ENCODE assay signal across 23 cellular contexts in the genomic region with DNA sequence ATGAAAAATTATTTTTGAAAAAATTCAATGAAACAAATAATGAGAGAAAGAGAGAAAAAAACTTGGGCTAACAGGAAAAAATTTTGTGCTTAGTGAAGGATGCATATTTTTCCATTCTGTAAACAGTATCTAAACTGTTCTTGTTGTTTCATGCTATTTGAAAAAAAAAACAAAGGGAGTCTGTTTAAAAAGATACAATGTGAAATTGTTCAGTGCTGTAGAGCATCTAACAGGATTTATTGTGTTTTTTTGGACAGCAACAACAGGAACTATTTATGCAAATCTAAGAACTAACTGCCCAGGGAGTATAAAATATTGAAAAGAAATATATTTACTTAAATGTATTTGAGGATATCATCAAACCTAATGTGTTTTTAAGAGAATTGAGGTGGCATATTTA. TPM values are rescaled to one million over a fixed set of nuclear protein-coding genes. Genes with fewer than 3 reads are reported as not detected.
DNase-seq lines count a peak whose midpoint lies in the region; ATAC-seq, FAIRE-seq and TF ChIP-seq lines count a peak whose summit lies in the region.
"Had no signal": no experiment of that assay in that cellular context is flagged by ENCODE, and none has a peak within 500 bp of the region (broad histone marks: within the 10 kb centered on the region; RNA-seq: fewer than 3 reads in every experiment).

No MANE protein-coding gene starts in this region.

- intact Hi-C loops in heart left ventricle (cut with DNase I): no loop called here
- intact Hi-C loops in right lobe of liver (cut with DNase I): no loop called here

- no peaks in the 10 kb centered on the region for H3K9me2 ChIP-seq in OCI-LY1 (ENCODE audit: low read depth, low read length)

- peak; percentile 99 for FAIRE-seq in frontal cortex (lab: Jason Lieb, UNC)
- FAIRE-seq: GM12878, HTR-8/SVneo had no signal

- ATAC-seq in heart left ventricle (no peak), right lobe of liver (no peak)
- ATAC-seq: GM12878, HCT116, PC-3 had no signal

- H3K79me2 ChIP-seq in OCI-LY1 (ENCODE audit: insufficient read depth, low read length): no peaks in the 10 kb centered on the region

- no peaks in the 10 kb centered on the region for H3F3A ChIP-seq in OCI-LY1 (ENCODE audit: insufficient read depth, low read length)

- no peaks in the 10 kb centered on the region for H3K36me3 ChIP-seq in OCI-LY1 (ENCODE audit: insufficient read depth, low read length)
- H3K36me3 ChIP-seq in heart left ventricle: no peaks in the 10 kb centered on the region
- H3K36me3 ChIP-seq in right lobe of liver: no peaks in the 10 kb centered on the region

- H4K20me1 ChIP-seq in OCI-LY1 (ENCODE audit: insufficient read depth, low read length): no peaks in the 10 kb centered on the region

- TF ChIP-seq POLR2A in heart left ventricle (IDR thresholded peaks at IDR 0.05) (no peak), right lobe of liver (IDR thresholded peaks at IDR 0.05) (no peak)

- H3K27ac ChIP-seq in OCI-LY1 (ENCODE audit: low read depth, low read length, poor library complexity, severe bottlenecking): peak overlapping the region; percentile 37
- H3K27ac ChIP-seq in heart left ventricle: no peak overlapping the region
- H3K27ac ChIP-seq in right lobe of liver: no peak overlapping the region

- H3K4me1 ChIP-seq in OCI-LY1 (ENCODE audit: insufficient read depth, low read length, severe bottlenecking) (peaks cover 59% of the 10 kb centered on the region), heart left ventricle (no peaks in the 10 kb centered on the region), right lobe of liver (no peaks in the 10 kb centered on the region)

- DNase-seq in frontal cortex (ENCODE audit: low spot score in 2 of 2): no peak
- DNase-seq in pons (ENCODE audit: low spot score): peak; percentile 99
- DNase-seq in NCI-H2196 (lab: John Stamatoyannopoulos, UW; ENCODE audit: unreplicated experiment): no peak
- DNase-seq in heart left ventricle: no peak
- DNase-seq in right lobe of liver: no peak
- DNase-seq in LoVo (ENCODE audit: low spot score): no peak
- DNase-seq: CD4-positive, CD25-positive, alpha-beta regulatory T cell; COR-L47; DMS79; GOT3; KG1; NCI-H1105; NCI-H2029 treated with DMSO at 0.1 percent for 48 hours; NCI-H524 treated with DMSO at 0.1 percent for 48 hours; PC-3; Right ventricle myocardium superior had no signal

- H3K4me3 ChIP-seq in OCI-LY1 (ENCODE audit: low read depth, low read length, poor library complexity, severe bottlenecking) (no peak overlapping the region), heart left ventricle (no peak overlapping the region), right lobe of liver (no peak overlapping the region)
- H3K4me3 ChIP-seq: GM12878 had no signal

- H3K27me3 ChIP-seq in OCI-LY1 (ENCODE audit: insufficient read depth, low read length): no peaks in the 10 kb centered on the region
- H3K27me3 ChIP-seq in heart left ventricle: peaks cover 0 to 9% (median 0%) of the 10 kb centered on the region in 9 donors
- H3K27me3 ChIP-seq in right lobe of liver: no peaks in the 10 kb centered on the region

- no peak overlapping the region for H3K9ac ChIP-seq in OCI-LY1 (ENCODE audit: low read length)

- no peak overlapping the region; the same call in 1 of the 2 replicates for H2AFZ ChIP-seq in OCI-LY1 (ENCODE audit: low read length)

- no peak for TF ChIP-seq CTCF in OCI-LY1 (IDR thresholded peaks at IDR 0.05; ENCODE audit: low read length)
- TF ChIP-seq CTCF in heart left ventricle (IDR thresholded peaks at IDR 0.05): no peak
- no peak for TF ChIP-seq CTCF in right lobe of liver (IDR thresholded peaks at IDR 0.05)

- H3K9me3 ChIP-seq in OCI-LY1 (ENCODE audit: low read length): no peaks in the 10 kb centered on the region
- H3K9me3 ChIP-seq in heart left ventricle: no peaks in the 10 kb centered on the region
- H3K9me3 ChIP-seq in right lobe of liver: no peaks in the 10 kb centered on the region

- H3K4me2 ChIP-seq in OCI-LY1 (ENCODE audit: low read length): no peak overlapping the region

RNA-seq across cellular contexts. Expression of a gene that starts 55.1 kb away (rescaled TPM):
- total RNA-seq in frontal cortex (40.8 TPM), heart left ventricle (1 to 10 TPM in 1 of 9 donors, under 1 TPM in 6, not detected in 2; 0.08 to 5.2 (median 0.23) TPM), right lobe of liver (not detected)
- under 1 TPM; 0.08 TPM for polyA plus RNA-seq in heart left ventricle
- total RNA-seq: A673; CD4-positive, CD25-positive, alpha-beta regulatory T cell; RPMI7951 had no signal
- polyA plus RNA-seq: BJ had no signal
